ENCODE assay signal across 2 cellular contexts in genomic region chr13:23407996-23408395, GRCh38.
TF ChIP-seq lines count a peak whose summit lies in the region.

No MANE protein-coding gene starts in this region.

TF ChIP-seq in WTC11, 78 proteins besides CTCF, POLR2A, EP300 and RAD21:
- TF ChIP-seq ZNF281 (CRISPR knock-in tag; IDR thresholded peaks at IDR 0.05) (no peak), MAX (CRISPR knock-in tag; IDR thresholded peaks at IDR 0.05) (no peak), E2F4 (CRISPR knock-in tag; IDR thresholded peaks at IDR 0.05; ENCODE audit: borderline replicate concordance, low read depth) (no peak), SMAD3 (CRISPR knock-in tag; IDR thresholded peaks at IDR 0.05; ENCODE audit: borderline replicate concordance) (no peak), HMGXB4 (CRISPR knock-in tag; IDR thresholded peaks at IDR 0.05) (no peak), ZNF263 (CRISPR knock-in tag; IDR thresholded peaks at IDR 0.05; ENCODE audit: low read depth) (no peak), CBFB (CRISPR knock-in tag; IDR thresholded peaks at IDR 0.05; ENCODE audit: low read depth) (no peak), GABPB1 (CRISPR knock-in tag; IDR thresholded peaks at IDR 0.05) (no peak), EMX1 (CRISPR knock-in tag; IDR thresholded peaks at IDR 0.05) (no peak), ZNF121 (CRISPR knock-in tag; IDR thresholded peaks at IDR 0.05) (no peak), SP1 (CRISPR knock-in tag; conservative IDR thresholded peaks at IDR 0.05) (no peak), ZNF396 (CRISPR knock-in tag; IDR thresholded peaks at IDR 0.05; ENCODE audit: borderline replicate concordance) (no peak), ZNF138 (CRISPR knock-in tag; conservative IDR thresholded peaks at IDR 0.05) (no peak), ZNF423 (CRISPR knock-in tag; IDR thresholded peaks at IDR 0.05) (no peak), ZNF219 (CRISPR knock-in tag; IDR thresholded peaks at IDR 0.05; ENCODE audit: borderline replicate concordance) (no peak), ATF2 (CRISPR knock-in tag; IDR thresholded peaks at IDR 0.05; ENCODE audit: borderline replicate concordance, low read depth) (no peak)
TF ChIP-seq in WTC11: peak in this region for 0.

TF ChIP-seq in H1, 55 proteins besides CTCF, POLR2A, EP300 and RAD21 (continued from another document):
- TF ChIP-seq EGR1 (IDR thresholded peaks at IDR 0.05; ENCODE audit: borderline replicate concordance, low read depth, low read length) = no peak
- no peak for TF ChIP-seq CHD1 (IDR thresholded peaks at IDR 0.05; ENCODE audit: low read depth, low read length)
- no peak for TF ChIP-seq MAX (IDR thresholded peaks at IDR 0.05)
- no peak for TF ChIP-seq KDM1A (IDR thresholded peaks at IDR 0.05; ENCODE audit: borderline replicate concordance, low read length)
- TF ChIP-seq SP2 (IDR thresholded peaks at IDR 0.05; ENCODE audit: low read length) = no peak
- TF ChIP-seq SIRT6 (IDR thresholded peaks at IDR 0.05; ENCODE audit: low read length) = no peak
- TF ChIP-seq TAF1 (IDR thresholded peaks at IDR 0.05; ENCODE audit: low read depth, low read length) = no peak
- TF ChIP-seq TCF12 (IDR thresholded peaks at IDR 0.05; ENCODE audit: low read depth, low read length) = no peak
- TF ChIP-seq CTBP2 (IDR thresholded peaks at IDR 0.05; ENCODE audit: borderline replicate concordance, insufficient read depth, insufficient read length, low read length) = no peak
- TF ChIP-seq KDM5A (IDR thresholded peaks at IDR 0.05; ENCODE audit: low read length) = no peak
- no peak for TF ChIP-seq CBX5 (IDR thresholded peaks at IDR 0.05; ENCODE audit: low read depth, low read length)
- TF ChIP-seq BRCA1 (IDR thresholded peaks at IDR 0.05; ENCODE audit: low read depth, low read length) = no peak
- TF ChIP-seq EZH2 (IDR thresholded peaks at IDR 0.05; ENCODE audit: low read depth, low read length, severe bottlenecking) = no peak
